1 cellular context compared by ENCODE assay signal in genomic region chr14:61467281-61467680, GRCh38.
TF ChIP-seq lines count a peak whose summit lies in the region.

No MANE protein-coding gene starts in this region.

TF ChIP-seq in IMR-90, 13 proteins besides CTCF, POLR2A, EP300 and RAD21 (continued from another document):
- no peak for TF ChIP-seq SMC3 (IDR thresholded peaks at IDR 0.05; ENCODE audit: low read depth, low read length)
- TF ChIP-seq MXI1 (IDR thresholded peaks at IDR 0.05; ENCODE audit: borderline replicate concordance, low read depth, low read length), result no peak
- no peak for TF ChIP-seq FOS (IDR thresholded peaks at IDR 0.05; ENCODE audit: low read depth, low read length)
- TF ChIP-seq NFE2L2 (IDR thresholded peaks at IDR 0.05; ENCODE audit: low read depth, low read length), result no peak
- TF ChIP-seq MAFK (IDR thresholded peaks at IDR 0.05; ENCODE audit: low read depth, low read length), result no peak
- TF ChIP-seq, protein P1, sequence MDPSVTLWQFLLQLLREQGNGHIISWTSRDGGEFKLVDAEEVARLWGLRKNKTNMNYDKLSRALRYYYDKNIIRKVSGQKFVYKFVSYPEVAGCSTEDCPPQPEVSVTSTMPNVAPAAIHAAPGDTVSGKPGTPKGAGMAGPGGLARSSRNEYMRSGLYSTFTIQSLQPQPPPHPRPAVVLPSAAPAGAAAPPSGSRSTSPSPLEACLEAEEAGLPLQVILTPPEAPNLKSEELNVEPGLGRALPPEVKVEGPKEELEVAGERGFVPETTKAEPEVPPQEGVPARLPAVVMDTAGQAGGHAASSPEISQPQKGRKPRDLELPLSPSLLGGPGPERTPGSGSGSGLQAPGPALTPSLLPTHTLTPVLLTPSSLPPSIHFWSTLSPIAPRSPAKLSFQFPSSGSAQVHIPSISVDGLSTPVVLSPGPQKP (IDR thresholded peaks at IDR 0.05; ENCODE audit: borderline replicate concordance, low read depth, low read length), result no peak
- TF ChIP-seq USF2 (IDR thresholded peaks at IDR 0.05; ENCODE audit: low read depth, low read length), result no peak
